ENCODE assay signal across 2 cellular contexts in the genomic region with DNA sequence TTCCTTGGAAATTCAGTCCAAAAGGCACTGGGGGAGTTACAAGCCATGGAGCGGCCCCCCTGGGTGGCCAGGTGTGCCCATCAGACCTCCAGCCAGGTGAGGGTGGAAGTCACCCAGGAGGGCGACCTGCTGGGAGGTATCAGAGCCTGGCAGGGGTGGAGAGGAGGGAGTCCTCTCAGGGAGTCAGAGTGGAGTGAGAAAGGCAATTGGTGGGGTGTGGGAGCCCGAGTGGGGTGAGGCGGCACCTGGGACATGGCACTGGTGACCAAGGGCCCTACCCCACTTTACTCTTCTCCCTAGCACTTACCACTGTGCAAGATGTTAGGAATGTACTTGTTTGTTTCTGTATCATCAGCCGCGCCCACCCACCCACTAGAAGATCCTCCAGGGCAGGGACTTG.
TF ChIP-seq lines count a peak whose summit lies in the region.

No MANE protein-coding gene starts in this region.

TF ChIP-seq in GM12878, 131 proteins besides CTCF, POLR2A, EP300 and RAD21:
- TF ChIP-seq SIX5 (IDR thresholded peaks at IDR 0.05; ENCODE audit: low read depth, low read length, severe bottlenecking) = no peak
- no peak for TF ChIP-seq ZZZ3 (IDR thresholded peaks at IDR 0.05; ENCODE audit: control insufficient read depth, insufficient read length, low read depth)
- no peak for TF ChIP-seq FOXK2 (IDR thresholded peaks at IDR 0.05)
- TF ChIP-seq, protein P1, sequence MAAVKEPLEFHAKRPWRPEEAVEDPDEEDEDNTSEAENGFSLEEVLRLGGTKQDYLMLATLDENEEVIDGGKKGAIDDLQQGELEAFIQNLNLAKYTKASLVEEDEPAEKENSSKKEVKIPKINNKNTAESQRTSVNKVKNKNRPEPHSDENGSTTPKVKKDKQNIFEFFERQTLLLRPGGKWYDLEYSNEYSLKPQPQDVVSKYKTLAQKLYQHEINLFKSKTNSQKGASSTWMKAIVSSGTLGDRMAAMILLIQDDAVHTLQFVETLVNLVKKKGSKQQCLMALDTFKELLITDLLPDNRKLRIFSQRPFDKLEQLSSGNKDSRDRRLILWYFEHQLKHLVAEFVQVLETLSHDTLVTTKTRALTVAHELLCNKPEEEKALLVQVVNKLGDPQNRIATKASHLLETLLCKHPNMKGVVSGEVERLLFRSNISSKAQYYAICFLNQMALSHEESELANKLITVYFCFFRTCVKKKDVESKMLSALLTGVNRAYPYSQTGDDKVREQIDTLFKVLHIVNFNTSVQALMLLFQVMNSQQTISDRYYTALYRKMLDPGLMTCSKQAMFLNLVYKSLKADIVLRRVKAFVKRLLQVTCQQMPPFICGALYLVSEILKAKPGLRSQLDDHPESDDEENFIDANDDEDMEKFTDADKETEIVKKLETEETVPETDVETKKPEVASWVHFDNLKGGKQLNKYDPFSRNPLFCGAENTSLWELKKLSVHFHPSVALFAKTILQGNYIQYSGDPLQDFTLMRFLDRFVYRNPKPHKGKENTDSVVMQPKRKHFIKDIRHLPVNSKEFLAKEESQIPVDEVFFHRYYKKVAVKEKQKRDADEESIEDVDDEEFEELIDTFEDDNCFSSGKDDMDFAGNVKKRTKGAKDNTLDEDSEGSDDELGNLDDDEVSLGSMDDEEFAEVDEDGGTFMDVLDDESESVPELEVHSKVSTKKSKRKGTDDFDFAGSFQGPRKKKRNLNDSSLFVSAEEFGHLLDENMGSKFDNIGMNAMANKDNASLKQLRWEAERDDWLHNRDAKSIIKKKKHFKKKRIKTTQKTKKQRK (IDR thresholded peaks at IDR 0.05; ENCODE audit: low read depth, low read length) = no peak
- TF ChIP-seq TBL1XR1 (IDR thresholded peaks at IDR 0.05; ENCODE audit: low read depth, low read length) = no peak
- no peak for TF ChIP-seq ZNF207 (IDR thresholded peaks at IDR 0.05; ENCODE audit: borderline replicate concordance)
- no peak for TF ChIP-seq TCF12 (IDR thresholded peaks at IDR 0.05; ENCODE audit: low read depth, low read length)
- TF ChIP-seq, protein P2, sequence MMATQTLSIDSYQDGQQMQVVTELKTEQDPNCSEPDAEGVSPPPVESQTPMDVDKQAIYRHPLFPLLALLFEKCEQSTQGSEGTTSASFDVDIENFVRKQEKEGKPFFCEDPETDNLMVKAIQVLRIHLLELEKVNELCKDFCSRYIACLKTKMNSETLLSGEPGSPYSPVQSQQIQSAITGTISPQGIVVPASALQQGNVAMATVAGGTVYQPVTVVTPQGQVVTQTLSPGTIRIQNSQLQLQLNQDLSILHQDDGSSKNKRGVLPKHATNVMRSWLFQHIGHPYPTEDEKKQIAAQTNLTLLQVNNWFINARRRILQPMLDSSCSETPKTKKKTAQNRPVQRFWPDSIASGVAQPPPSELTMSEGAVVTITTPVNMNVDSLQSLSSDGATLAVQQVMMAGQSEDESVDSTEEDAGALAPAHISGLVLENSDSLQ (IDR thresholded peaks at IDR 0.05) = no peak
- TF ChIP-seq ZNF384 (IDR thresholded peaks at IDR 0.05; ENCODE audit: borderline replicate concordance, low read depth, low read length) = no peak
- no peak for TF ChIP-seq CHD4 (IDR thresholded peaks at IDR 0.05)
- TF ChIP-seq SREBF1 (IDR thresholded peaks at IDR 0.05; ENCODE audit: low read length) = no peak
- no peak for TF ChIP-seq STAT1 (conservative IDR thresholded peaks at IDR 0.05)
- TF ChIP-seq, protein P3, sequence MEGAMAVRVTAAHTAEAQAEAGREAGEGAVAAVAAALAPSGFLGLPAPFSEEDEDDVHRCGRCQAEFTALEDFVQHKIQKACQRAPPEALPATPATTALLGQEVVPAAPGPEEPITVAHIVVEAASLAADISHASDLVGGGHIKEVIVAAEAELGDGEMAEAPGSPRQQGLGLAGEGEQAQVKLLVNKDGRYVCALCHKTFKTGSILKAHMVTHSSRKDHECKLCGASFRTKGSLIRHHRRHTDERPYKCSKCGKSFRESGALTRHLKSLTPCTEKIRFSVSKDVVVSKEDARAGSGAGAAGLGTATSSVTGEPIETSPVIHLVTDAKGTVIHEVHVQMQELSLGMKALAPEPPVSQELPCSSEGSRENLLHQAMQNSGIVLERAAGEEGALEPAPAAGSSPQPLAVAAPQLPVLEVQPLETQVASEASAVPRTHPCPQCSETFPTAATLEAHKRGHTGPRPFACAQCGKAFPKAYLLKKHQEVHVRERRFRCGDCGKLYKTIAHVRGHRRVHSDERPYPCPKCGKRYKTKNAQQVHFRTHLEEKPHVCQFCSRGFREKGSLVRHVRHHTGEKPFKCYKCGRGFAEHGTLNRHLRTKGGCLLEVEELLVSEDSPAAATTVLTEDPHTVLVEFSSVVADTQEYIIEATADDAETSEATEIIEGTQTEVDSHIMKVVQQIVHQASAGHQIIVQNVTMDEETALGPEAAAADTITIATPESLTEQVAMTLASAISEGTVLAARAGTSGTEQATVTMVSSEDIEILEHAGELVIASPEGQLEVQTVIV (IDR thresholded peaks at IDR 0.05; ENCODE audit: borderline replicate concordance, partially characterized antibody) = no peak
- TF ChIP-seq RB1 (IDR thresholded peaks at IDR 0.05; ENCODE audit: borderline replicate concordance) = no peak
- no peak for TF ChIP-seq MTA2 (IDR thresholded peaks at IDR 0.05; ENCODE audit: low read depth)
- no peak for TF ChIP-seq IKZF1 (conservative IDR thresholded peaks at IDR 0.05)
- no peak for TF ChIP-seq IKZF2 (IDR thresholded peaks at IDR 0.05)
- no peak for TF ChIP-seq MYB (IDR thresholded peaks at IDR 0.05; ENCODE audit: borderline replicate concordance, low read depth, low read length)
- no peak for TF ChIP-seq KLF5 (IDR thresholded peaks at IDR 0.05; ENCODE audit: partially characterized antibody)

TF ChIP-seq in HEK293T, 16 proteins besides CTCF, POLR2A, EP300 and RAD21:
- no peak for TF ChIP-seq CTBP1 (IDR thresholded peaks at IDR 0.05; ENCODE audit: borderline replicate concordance)
- no peak for TF ChIP-seq ZNF384 (IDR thresholded peaks at IDR 0.05)
- TF ChIP-seq, protein P2 (IDR thresholded peaks at IDR 0.05) = no peak
- TF ChIP-seq BHLHE40 (IDR thresholded peaks at IDR 0.05; ENCODE audit: borderline replicate concordance) = no peak
- TF ChIP-seq ELF4 (IDR thresholded peaks at IDR 0.05) = no peak
- no peak for TF ChIP-seq SP1 (IDR thresholded peaks at IDR 0.05)
- TF ChIP-seq NFRKB (IDR thresholded peaks at IDR 0.05) = no peak
- TF ChIP-seq L3MBTL2 (conservative IDR thresholded peaks at IDR 0.05) = no peak
- no peak for TF ChIP-seq SUZ12 (IDR thresholded peaks at IDR 0.05)
- TF ChIP-seq ARNT (IDR thresholded peaks at IDR 0.05) = no peak
- TF ChIP-seq HDGF (IDR thresholded peaks at IDR 0.05; ENCODE audit: borderline replicate concordance) = no peak
- no peak for TF ChIP-seq FOXM1 (IDR thresholded peaks at IDR 0.05; ENCODE audit: borderline replicate concordance)
- TF ChIP-seq FOXK2 (IDR thresholded peaks at IDR 0.05) = no peak
